Comparison of ENCODE assay signal across 14 cellular contexts in genomic region chr5:91150189-91150588, GRCh38.
DNase-seq lines count a peak whose midpoint lies in the region; TF ChIP-seq lines count a peak whose summit lies in the region.
"Had no signal": no experiment of that assay in that cellular context is flagged by ENCODE, and none has a peak within 500 bp of the region (broad histone marks: within the 10 kb centered on the region; RNA-seq: fewer than 3 reads in every experiment).

No MANE protein-coding gene starts in this region.

- POLR2A ChIA-PET in RWPE1 (lab: Yijun Ruan, JAX; ENCODE audit: low non-redundant PET), result interaction anchor here (0.6 kb wide), 1 partner anchor 151 kb away, joined by 3 read pairs; no protein-coding TSS in a partner anchor

- no peak overlapping the region; the same call in 1 of the 2 replicates for H2AFZ ChIP-seq in GM23248

- H3K4me2 ChIP-seq in GM23248 (ENCODE audit: unreplicated experiment), result no peak overlapping the region

- no peaks in the 10 kb centered on the region for H3F3A ChIP-seq in GM23248 (ENCODE audit: insufficient read depth)

- H3K9me2 ChIP-seq in GM23248 (ENCODE audit: insufficient read depth), result no peaks in the 10 kb centered on the region

- WGBS in GM23248 (ENCODE audit: low coverage in 1 of 2, low lambda C conversion rate in 2 of 2, missing lambda C conversion rate in 2 of 2), 2 experiments, result 12 to 32% methylated on average over 2 of the region's 2 CpGs
- WGBS in esophagus, 2 donors, result 73 to 74% methylated on average over 2 of the region's 2 CpGs

- peaks cover 10% of the 10 kb centered on the region for H3K36me3 Mint-ChIP-seq in glutamatergic neuron (ENCODE audit: unreplicated experiment)
- H3K36me3 Mint-ChIP-seq: CD4-positive, CD25-positive, alpha-beta regulatory T cell had no signal

- no peak overlapping the region for H3K27ac ChIP-seq in GM23248
- no peak overlapping the region for H3K27ac ChIP-seq in RWPE1
- peak overlapping the region; percentile 52 to 70 for H3K27ac ChIP-seq in esophagus (ENCODE audit: low read depth in 2 of 2, low read length in 1 of 2)
- H3K27ac ChIP-seq: prostate gland, SJCRH30 had no signal

- H3K27me3 Mint-ChIP-seq in glutamatergic neuron (ENCODE audit: unreplicated experiment), result no peaks in the 10 kb centered on the region

- no peaks in the 10 kb centered on the region for H4K20me1 ChIP-seq in GM23248 (ENCODE audit: insufficient read depth)

- H3K79me2 ChIP-seq in GM23248 (ENCODE audit: insufficient read depth), result no peaks in the 10 kb centered on the region

- no peak overlapping the region for H3K4me3 Mint-ChIP-seq in glutamatergic neuron (ENCODE audit: unreplicated experiment)

- H3K9me3 Mint-ChIP-seq in glutamatergic neuron (ENCODE audit: unreplicated experiment), result no peaks in the 10 kb centered on the region

- in situ Hi-C loops in GM23248 (cut with MboI), result no loop called here

- TF ChIP-seq CTCF in RWPE1 (conservative IDR thresholded peaks at IDR 0.05; ENCODE audit: low read depth) (no peak), glutamatergic neuron (IDR thresholded peaks at IDR 0.05; ENCODE audit: partially characterized antibody, unreplicated experiment) (no peak)

- no peaks in the 10 kb centered on the region for H3K4me1 Mint-ChIP-seq in glutamatergic neuron (ENCODE audit: low read depth, unreplicated experiment)
- H3K4me1 Mint-ChIP-seq: CD4-positive, CD25-positive, alpha-beta regulatory T cell had no signal

- H3K4me1 ChIP-seq in GM23248 (ENCODE audit: insufficient read depth) (peaks cover 30% of the 10 kb centered on the region), esophagus (ENCODE audit: control insufficient read depth in 2 of 2, insufficient read depth in 2 of 2, low read length in 1 of 2) (peaks cover 0 to 2% of the 10 kb centered on the region in 2 donors)
- H3K4me1 ChIP-seq: prostate gland, SJCRH30 had no signal

- CTCF ChIA-PET in RWPE1 (lab: Yijun Ruan, JAX), result interaction anchor here (0.6 kb wide), 1 partner anchor 20 kb away, joined by 3 read pairs; no protein-coding TSS in a partner anchor

- H3K27me3 ChIP-seq in GM23248 (replicated peaks; ENCODE audit: insufficient read depth) (no peaks in the 10 kb centered on the region), esophagus (ENCODE audit: control insufficient read depth in 1 of 2, insufficient read depth in 2 of 2, low read length in 2 of 2) (no peaks in the 10 kb centered on the region)
- H3K27me3 ChIP-seq: SJCRH30 had no signal

- DNase-seq in GM23248, result peak; percentile 42
- peak; percentile 70 for DNase-seq in RWPE1 (ENCODE audit: low spot score)
- DNase-seq in renal cortical epithelial cell (ENCODE audit: low read depth), result peak; percentile 74
- no peak for DNase-seq in glutamatergic neuron
- no peak for DNase-seq in NCI-H1092 (lab: John Stamatoyannopoulos, UW)
- DNase-seq in NCI-H128 (lab: John Stamatoyannopoulos, UW; ENCODE audit: unreplicated experiment), result no peak
- DNase-seq: activated naive CD4-positive, alpha-beta T cell; CD4-positive, CD25-positive, alpha-beta regulatory T cell; MV-4-11; NCI-H2171; NK-92 treated with Interleukin-12 subunit alpha and Interleukin-12 subunit beta, amount 100 ng/mL, for 24 hours; SJCRH30 had no signal

- H3K36me3 ChIP-seq in GM23248 (ENCODE audit: low read depth), result no peaks in the 10 kb centered on the region
- no peaks in the 10 kb centered on the region for H3K36me3 ChIP-seq in esophagus (ENCODE audit: control insufficient read depth in 2 of 2, insufficient read depth in 2 of 2, low read length in 1 of 2)
- H3K36me3 ChIP-seq: prostate gland, SJCRH30 had no signal

- H3K9ac ChIP-seq in GM23248, result no peak overlapping the region

- H3K4me3 ChIP-seq in GM23248 (no peak overlapping the region), esophagus (ENCODE audit: low read depth in 1 of 2, low read length in 2 of 2) (no peak overlapping the region)
- H3K4me3 ChIP-seq: prostate gland, SJCRH30 had no signal

- H3K27ac Mint-ChIP-seq in glutamatergic neuron (ENCODE audit: unreplicated experiment), result no peak overlapping the region
- H3K27ac Mint-ChIP-seq: CD4-positive, CD25-positive, alpha-beta regulatory T cell had no signal

- no peaks in the 10 kb centered on the region for H3K9me3 ChIP-seq in GM23248 (ENCODE audit: low read depth)
- peaks cover 2 to 6% of the 10 kb centered on the region in 2 donors for H3K9me3 ChIP-seq in esophagus (ENCODE audit: control insufficient read depth in 2 of 2, insufficient read depth in 1 of 2, low read depth in 1 of 2, low read length in 1 of 2)
- H3K9me3 ChIP-seq: prostate gland, SJCRH30 had no signal

Comparison
In these comparisons a context has a peak if more than half of its experiments do, and no peak if none do; other contexts are left out.
1. DNase-seq: peak in GM23248 (single experiment), RWPE1 (single experiment) and renal cortical epithelial cell (single experiment); none in glutamatergic neuron (single experiment), NCI-H1092 (single experiment) and NCI-H128 (single experiment).
2. H3K27ac ChIP-seq: peak in esophagus (2 of 2); none in GM23248 (single experiment) and RWPE1 (single experiment).